Comparison of ENCODE assay signal across 8 cellular contexts in the genomic region with DNA sequence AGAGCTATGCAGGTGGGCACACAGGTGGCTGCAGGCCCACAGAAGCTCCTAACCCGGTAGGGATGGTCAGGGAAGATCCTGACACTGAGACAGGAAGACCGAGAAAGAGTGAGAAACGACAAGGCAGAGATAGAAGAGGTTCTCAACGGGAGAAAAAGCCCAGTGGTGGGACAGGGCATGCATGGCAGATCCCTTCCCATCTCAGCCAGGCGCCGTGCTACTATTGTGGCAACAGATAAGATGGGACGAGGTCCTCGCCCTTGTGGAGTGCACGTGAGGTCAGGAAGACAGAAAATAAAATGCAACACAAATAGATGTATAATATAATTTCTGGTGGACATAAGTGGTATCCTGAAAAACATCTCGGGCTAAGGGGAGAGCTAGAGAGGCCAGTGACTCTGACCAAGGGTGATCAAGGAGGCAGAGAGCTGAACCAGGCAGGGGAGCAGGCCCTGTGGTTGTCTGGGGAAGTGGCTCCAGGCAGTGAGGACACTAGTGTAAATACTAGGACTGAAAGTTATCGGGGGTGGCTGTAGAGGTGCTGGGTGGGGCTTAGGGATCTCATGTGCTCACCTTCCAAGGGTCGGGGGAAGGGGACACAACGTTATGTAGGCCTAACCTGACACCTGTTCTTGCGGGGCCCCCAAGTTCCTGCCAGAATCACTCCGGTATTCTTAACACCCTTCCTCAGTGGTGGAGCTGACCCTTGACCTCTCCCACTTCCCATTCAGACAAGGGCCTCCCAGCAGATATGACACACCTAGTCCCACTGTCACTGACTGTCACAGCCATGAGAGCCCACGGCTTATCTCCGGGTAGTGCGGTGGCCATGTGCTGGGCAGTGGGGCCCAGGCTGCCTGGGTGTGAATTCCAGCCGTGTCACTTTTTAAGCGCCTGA. TPM values are rescaled to one million over a fixed set of nuclear protein-coding genes. Genes with fewer than 3 reads are reported as not detected.
DNase-seq lines count a peak whose midpoint lies in the region; ATAC-seq lines count a peak whose summit lies in the region.

No MANE protein-coding gene starts in this region.

- H3K4me1 ChIP-seq in iPS-18a (ENCODE audit: control insufficient read depth, low read depth, low read length): peaks cover 19% of the 10 kb centered on the region

- peaks cover 27% of the 10 kb centered on the region for H3K4me1 Mint-ChIP-seq in activated T-helper 2 cell treated with anti-CD3 and anti-CD28 coated beads, Interferon-gamma antibody, Interleukin-2, Interleukin-4, amounts not matched to agents 10 μg/mL and 5 μg/mL and 100 μg/mL, durations not matched to agents 14 hours and 24 hours and 36 hours (ENCODE audit: low read depth)

- H3K9ac ChIP-seq in iPS-18a (ENCODE audit: low read length): peak overlapping the region; percentile 51

- peak; percentile 1 for ATAC-seq in stimulated activated naive CD8-positive, alpha-beta T cell treated with anti-CD3 and anti-CD28 coated beads, Interleukin-15, Interleukin-2, amounts not matched to agents 100 U/mL and 50 U/mL, for 24 hours
- no peak for ATAC-seq in GM18867 (IDR thresholded peaks at IDR 0.05; ENCODE audit: unreplicated experiment)
- ATAC-seq in GM18511 (IDR thresholded peaks at IDR 0.05; ENCODE audit: unreplicated experiment): no peak

- intact Hi-C loops in activated T-helper 2 cell treated with anti-CD3 and anti-CD28 coated beads, Interferon-gamma antibody, Interleukin-2, Interleukin-4, amounts not matched to agents 10 μg/mL and 5 μg/mL and 100 μg/mL, durations not matched to agents 14 hours and 24 hours and 36 hours (cut with micrococcal nuclease): loop anchor here (5.0 kb wide), 1 partner anchor 110 kb away; a partner anchor contains a TSS

- peaks cover 26% of the 10 kb centered on the region for H3K36me3 ChIP-seq in iPS-18a (ENCODE audit: control insufficient read depth, low read depth, low read length)

- peak; percentile 21 for DNase-seq in activated CD4-positive, alpha-beta T cell treated with anti-CD3 and anti-CD28 coated beads for 48 hours
- DNase-seq in activated CD4-positive, alpha-beta T cell treated with anti-CD3 and anti-CD28 coated beads for 4 hours: no peak
- DNase-seq in activated T-helper 2 cell treated with anti-CD3 and anti-CD28 coated beads, Interferon-gamma antibody, Interleukin-2, Interleukin-4, amounts not matched to agents 10 μg/mL and 5 μg/mL and 100 μg/mL, durations not matched to agents 14 hours and 24 hours and 36 hours (ENCODE audit: low spot score): no peak
- DNase-seq in stimulated activated naive CD8-positive, alpha-beta T cell treated with anti-CD3 and anti-CD28 coated beads, Interleukin-15, Interleukin-2, amounts not matched to agents 100 U/mL and 50 U/mL, for 24 hours: no peak
- no peak for DNase-seq in NCI-H69 (lab: John Stamatoyannopoulos, UW)

- peaks cover 45% of the 10 kb centered on the region for H3K36me3 Mint-ChIP-seq in activated T-helper 2 cell treated with anti-CD3 and anti-CD28 coated beads, Interferon-gamma antibody, Interleukin-2, Interleukin-4, amounts not matched to agents 10 μg/mL and 5 μg/mL and 100 μg/mL, durations not matched to agents 14 hours and 24 hours and 36 hours (ENCODE audit: low read depth)

- peak overlapping the region; percentile 85 for H3K4me3 Mint-ChIP-seq in activated T-helper 2 cell treated with anti-CD3 and anti-CD28 coated beads, Interferon-gamma antibody, Interleukin-2, Interleukin-4, amounts not matched to agents 10 μg/mL and 5 μg/mL and 100 μg/mL, durations not matched to agents 14 hours and 24 hours and 36 hours (ENCODE audit: low read depth)

- H3K27ac ChIP-seq in iPS-18a (ENCODE audit: low read length): no peak overlapping the region

- H3K27ac Mint-ChIP-seq in activated T-helper 2 cell treated with anti-CD3 and anti-CD28 coated beads, Interferon-gamma antibody, Interleukin-2, Interleukin-4, amounts not matched to agents 10 μg/mL and 5 μg/mL and 100 μg/mL, durations not matched to agents 14 hours and 24 hours and 36 hours: peak overlapping the region; percentile 72

- H3K9me3 ChIP-seq in iPS-18a (ENCODE audit: control insufficient read depth, low read depth, low read length): no peaks in the 10 kb centered on the region

- no peaks in the 10 kb centered on the region for H3K9me3 Mint-ChIP-seq in activated T-helper 2 cell treated with anti-CD3 and anti-CD28 coated beads, Interferon-gamma antibody, Interleukin-2, Interleukin-4, amounts not matched to agents 10 μg/mL and 5 μg/mL and 100 μg/mL, durations not matched to agents 14 hours and 24 hours and 36 hours

- peak overlapping the region; percentile 72 for H3K4me3 ChIP-seq in iPS-18a (ENCODE audit: low read length)

- peaks cover 11% of the 10 kb centered on the region for H3K27me3 ChIP-seq in iPS-18a (ENCODE audit: control insufficient read depth, insufficient read depth, low read length)

- peaks cover 16% of the 10 kb centered on the region for H3K27me3 Mint-ChIP-seq in activated T-helper 2 cell treated with anti-CD3 and anti-CD28 coated beads, Interferon-gamma antibody, Interleukin-2, Interleukin-4, amounts not matched to agents 10 μg/mL and 5 μg/mL and 100 μg/mL, durations not matched to agents 14 hours and 24 hours and 36 hours (ENCODE audit: low read depth)

RNA-seq across cellular contexts. Expression of a gene that starts 1.0 kb away (rescaled TPM):
- total RNA-seq in activated T-helper 2 cell treated with anti-CD3 and anti-CD28 coated beads, Interferon-gamma antibody, Interleukin-2, Interleukin-4, amounts not matched to agents 10 μg/mL and 5 μg/mL and 100 μg/mL, durations not matched to agents 14 hours and 24 hours and 36 hours: 20.0 and 20.4 TPM in 2 replicates

RNA-seq across cellular contexts. Expression of a gene that starts 23.6 kb away (rescaled TPM):
- total RNA-seq in activated T-helper 2 cell treated with anti-CD3 and anti-CD28 coated beads, Interferon-gamma antibody, Interleukin-2, Interleukin-4, amounts not matched to agents 10 μg/mL and 5 μg/mL and 100 μg/mL, durations not matched to agents 14 hours and 24 hours and 36 hours: not detected in 2 replicates

RNA-seq across cellular contexts. Expression of a gene that starts 41.9 kb away (rescaled TPM):
- total RNA-seq in activated T-helper 2 cell treated with anti-CD3 and anti-CD28 coated beads, Interferon-gamma antibody, Interleukin-2, Interleukin-4, amounts not matched to agents 10 μg/mL and 5 μg/mL and 100 μg/mL, durations not matched to agents 14 hours and 24 hours and 36 hours: not detected in 2 replicates
